ENCODE assay signal across 13 cellular contexts in genomic region chr3:2303567-2303966, GRCh38.
DNase-seq lines count a peak whose midpoint lies in the region; ATAC-seq and TF ChIP-seq lines count a peak whose summit lies in the region.
"Had no signal": no experiment of that assay in that cellular context is flagged by ENCODE, and none has a peak within 500 bp of the region (broad histone marks: within the 10 kb centered on the region; RNA-seq: fewer than 3 reads in every experiment).

No MANE protein-coding gene starts in this region.

- H3K4me3 ChIP-seq in adrenal gland (no peak overlapping the region), mucosa of descending colon (no peak overlapping the region)
- H3K4me3 ChIP-seq: thoracic aorta had no signal

- DNase-seq in GM13976 (ENCODE audit: low spot score) (peak; percentile 15), Kasumi-1 (lab: John Stamatoyannopoulos, UW) (peak; percentile 49 to 68), adrenal gland (peak in 5 of 7 donors; percentile 8 to 23 (median 14)), mucosa of descending colon (peak in 1 of 3 donors; percentile 70), COR-L47 (lab: John Stamatoyannopoulos, UW) (no peak)
- DNase-seq in activated T-cell treated with anti-CD3 and anti-CD28 coated beads, Interleukin-2, amount 50 U/mL, for 48 hours: no peak
- DNase-seq in stimulated activated naive CD8-positive, alpha-beta T cell treated with anti-CD3 and anti-CD28 coated beads, Interleukin-15, Interleukin-2, amounts not matched to agents 100 U/mL and 50 U/mL, for 24 hours: no peak
- DNase-seq: activated gamma-delta T cell treated with Interleukin-2 at 50 U/mL for 16 hours; effector memory CD4-positive, alpha-beta T cell; NCI-H510A treated with DMSO at 0.1 percent for 48 hours; stimulated activated CD4-positive, alpha-beta T cell treated with anti-CD3 and anti-CD28 coated beads, Interleukin-4, amount 100 ng/mL, for 4 hours had no signal

- TF ChIP-seq CTCF in GM13976 (IDR thresholded peaks at IDR 0.05; ENCODE audit: borderline replicate concordance, control extremely low read depth, extremely low read depth, insufficient read depth, missing control alignments) (no peak), adrenal gland (IDR thresholded peaks at IDR 0.05) (no peak), mucosa of descending colon (IDR thresholded peaks at IDR 0.05) (no peak)

- ATAC-seq in mucosa of descending colon: peak; percentile 49
- ATAC-seq in HG02571 (IDR thresholded peaks at IDR 0.05; ENCODE audit: unreplicated experiment): no peak
- no peak for ATAC-seq in stimulated activated naive CD8-positive, alpha-beta T cell treated with anti-CD3 and anti-CD28 coated beads, Interleukin-15, Interleukin-2, amounts not matched to agents 100 U/mL and 50 U/mL, for 24 hours

- no peaks in the 10 kb centered on the region for H3K36me3 ChIP-seq in adrenal gland (replicated peaks in 1 of 2)
- H3K36me3 ChIP-seq in mucosa of descending colon (ENCODE audit: low read depth): no peaks in the 10 kb centered on the region
- H3K36me3 ChIP-seq: thoracic aorta had no signal

- in situ Hi-C loops in GM13976 (cut with MboI; ENCODE audit: low sequenced_read_pairs, unreplicated experiment): no loop called here

- WGBS in adrenal gland, 4 donors: 7 to 14% (median 12%) methylated on average over 6 of the region's 6 CpGs

- intact Hi-C loops in adrenal gland (cut with DNase I) (no loop called here), mucosa of descending colon (cut with DNase I, micrococcal nuclease) (no loop called here)

- H3K4me1 ChIP-seq in adrenal gland (replicated peaks in 1 of 2) (no peaks in the 10 kb centered on the region), mucosa of descending colon (ENCODE audit: low read depth) (no peaks in the 10 kb centered on the region)

- TF ChIP-seq POLR2A in adrenal gland (IDR thresholded peaks at IDR 0.05): no peak

- no peaks in the 10 kb centered on the region for H3K27me3 ChIP-seq in adrenal gland

- no peak overlapping the region for H3K27ac ChIP-seq in adrenal gland
- H3K27ac ChIP-seq: thoracic aorta had no signal

- no peaks in the 10 kb centered on the region for H3K9me3 ChIP-seq in adrenal gland (replicated peaks in 1 of 3)
- no peaks in the 10 kb centered on the region for H3K9me3 ChIP-seq in mucosa of descending colon
- H3K9me3 ChIP-seq: thoracic aorta had no signal

Comparison
In these comparisons a context has a peak if more than half of its experiments do, and no peak if none do; other contexts are left out.
1. DNase-seq: peak in GM13976 (single experiment), Kasumi-1 (2 of 2) and adrenal gland (5 of 7); none in activated T-cell treated with anti-CD3 and anti-CD28 coated beads, Interleukin-2, amount 50 U/mL, for 48 hours (0 of 2), COR-L47 (single experiment) and stimulated activated naive CD8-positive, alpha-beta T cell treated with anti-CD3 and anti-CD28 coated beads, Interleukin-15, Interleukin-2, amounts not matched to agents 100 U/mL and 50 U/mL, for 24 hours (single experiment).